9 cellular contexts compared by ENCODE assay signal in the genomic region with DNA sequence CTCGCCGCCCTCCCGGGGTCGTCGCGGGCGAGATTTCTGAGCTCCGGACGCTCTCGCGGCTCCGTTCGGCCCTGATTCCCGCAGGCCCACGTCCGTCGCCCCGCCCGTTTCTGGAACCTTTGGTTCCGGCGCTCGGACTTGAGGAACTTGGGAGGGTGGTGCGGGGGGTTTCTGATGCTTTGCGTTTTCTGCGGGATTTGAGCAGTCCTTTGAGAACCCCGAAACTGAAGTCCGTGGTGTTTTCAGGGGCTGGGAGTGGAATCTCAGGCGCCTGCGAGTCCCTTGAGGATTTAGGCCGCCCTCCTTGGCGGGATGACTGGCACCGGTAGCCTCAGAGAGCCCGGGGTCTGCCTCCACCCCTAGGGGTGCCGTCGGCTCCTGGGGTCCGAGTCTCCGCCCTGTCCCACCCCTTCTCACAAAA. TPM values are rescaled to one million over a fixed set of nuclear protein-coding genes. Genes with fewer than 3 reads are reported as not detected.
DNase-seq lines count a peak whose midpoint lies in the region; ATAC-seq and TF ChIP-seq lines count a peak whose summit lies in the region.
"Had no signal": no experiment of that assay in that cellular context is flagged by ENCODE, and none has a peak within 500 bp of the region (broad histone marks: within the 10 kb centered on the region; RNA-seq: fewer than 3 reads in every experiment).

No MANE protein-coding gene starts in this region.

- no peaks in the 10 kb centered on the region for H3K9me2 ChIP-seq in DOHH2 (replicated peaks; ENCODE audit: control insufficient read depth, low read length)
- H3K9me2 ChIP-seq in PC-3 (replicated peaks; ENCODE audit: low read length): no peaks in the 10 kb centered on the region
- no peaks in the 10 kb centered on the region for H3K9me2 ChIP-seq in neural cell (ENCODE audit: insufficient read depth, low read length)
- H3K9me2 ChIP-seq in OCI-LY7 (ENCODE audit: insufficient read depth, low read length): no peaks in the 10 kb centered on the region

- H3K4me3 ChIP-seq in DOHH2 (ENCODE audit: low read length) (peak overlapping the region; percentile 24), PC-3 (ENCODE audit: low read length) (peak overlapping the region; percentile 53), esophagus muscularis mucosa (peak overlapping the region; percentile 62 to 94 (median 76)), neural cell (ENCODE audit: low read length) (peak overlapping the region; percentile 53), OCI-LY7 (ENCODE audit: low read depth, low read length, poor library complexity, severe bottlenecking) (no peak overlapping the region)
- H3K4me3 ChIP-seq: K562 had no signal

- no peaks in the 10 kb centered on the region for H3F3A ChIP-seq in DOHH2 (ENCODE audit: control insufficient read depth, insufficient read depth)
- no peaks in the 10 kb centered on the region for H3F3A ChIP-seq in PC-3 (ENCODE audit: low read length, unreplicated experiment)
- no peaks in the 10 kb centered on the region for H3F3A ChIP-seq in neural cell (ENCODE audit: insufficient read depth, low read length, poor library complexity, severe bottlenecking)

- no peak overlapping the region for H3K27ac ChIP-seq in DOHH2 (ENCODE audit: low read depth, low read length)
- no peak overlapping the region for H3K27ac ChIP-seq in PC-3 (ENCODE audit: low read length)
- H3K27ac ChIP-seq in esophagus muscularis mucosa (replicated peaks in 1 of 4): peak overlapping the region in 3 of 4 donors; percentile 86 to 88 (median 87)
- no peak overlapping the region for H3K27ac ChIP-seq in neural cell (ENCODE audit: low read length)
- H3K27ac ChIP-seq in OCI-LY7 (ENCODE audit: low read depth, low read length, poor library complexity, severe bottlenecking): no peak overlapping the region

- H3K36me3 ChIP-seq in DOHH2 (ENCODE audit: control insufficient read depth, low read length) (no peaks in the 10 kb centered on the region), PC-3 (ENCODE audit: low read depth, low read length) (no peaks in the 10 kb centered on the region), esophagus muscularis mucosa (peaks cover 0 to 9% (median 6%) of the 10 kb centered on the region in 4 donors), neural cell (ENCODE audit: insufficient read depth, low read length) (no peaks in the 10 kb centered on the region), OCI-LY7 (ENCODE audit: insufficient read depth, low read length) (no peaks in the 10 kb centered on the region)

- CTCF ChIA-PET in PC-3 (lab: Charles Lee) (no interaction called here), HEK293T (lab: Yijun Ruan, JAX) (no interaction called here), OCI-LY7 (lab: Charles Lee; ENCODE audit: unreplicated experiment) (no interaction called here)

- POLR2A ChIA-PET in PC-3 (lab: Charles Lee; ENCODE audit: unreplicated experiment): no interaction called here
- POLR2A ChIA-PET in HEK293T (lab: Yijun Ruan, JAX): no interaction called here
- POLR2A ChIA-PET in OCI-LY7 (lab: Charles Lee): no interaction called here

- intact Hi-C loops in PC-3 (cut with micrococcal nuclease): no loop called here
- intact Hi-C loops in esophagus muscularis mucosa (cut with DNase I): no loop called here
- intact Hi-C loops in OCI-LY7 (cut with micrococcal nuclease; ENCODE audit: unreplicated experiment): no loop called here

- no peak for TF ChIP-seq CTCF in DOHH2 (IDR thresholded peaks at IDR 0.05; ENCODE audit: low read depth, low read length, poor library complexity, severe bottlenecking)
- TF ChIP-seq CTCF in PC-3 (conservative IDR thresholded peaks at IDR 0.05; ENCODE audit: low read depth, low read length): no peak
- no peak for TF ChIP-seq CTCF in esophagus muscularis mucosa (IDR thresholded peaks at IDR 0.05)
- no peak for TF ChIP-seq CTCF in neural cell (IDR thresholded peaks at IDR 0.05; ENCODE audit: poor library complexity, severe bottlenecking)
- no peak for TF ChIP-seq CTCF in OCI-LY7 (conservative IDR thresholded peaks at IDR 0.05; ENCODE audit: low read length)

- WGBS in esophagus muscularis mucosa: 2% methylated on average over 8 of the region's 37 CpGs

- H4K20me1 ChIP-seq in DOHH2 (ENCODE audit: control insufficient read depth, insufficient read depth, low read depth, low read length) (no peaks in the 10 kb centered on the region), PC-3 (ENCODE audit: low read length) (no peaks in the 10 kb centered on the region), neural cell (ENCODE audit: insufficient read depth) (no peaks in the 10 kb centered on the region), OCI-LY7 (ENCODE audit: insufficient read depth, low read length) (no peaks in the 10 kb centered on the region)

- TF ChIP-seq EP300 in esophagus muscularis mucosa (IDR thresholded peaks at IDR 0.05) (no peak), neural cell (conservative IDR thresholded peaks at IDR 0.05; ENCODE audit: poor library complexity, severe bottlenecking) (no peak)

- H3K79me2 ChIP-seq in DOHH2 (ENCODE audit: control insufficient read depth, low read length): no peaks in the 10 kb centered on the region
- no peaks in the 10 kb centered on the region for H3K79me2 ChIP-seq in PC-3 (ENCODE audit: low read length)
- no peaks in the 10 kb centered on the region for H3K79me2 ChIP-seq in neural cell (replicated peaks; ENCODE audit: insufficient read depth, low read length)
- H3K79me2 ChIP-seq in OCI-LY7 (ENCODE audit: insufficient read depth, low read depth, low read length): no peaks in the 10 kb centered on the region

- TF ChIP-seq RAD21 in neural cell (conservative IDR thresholded peaks at IDR 0.05): no peak

- TF ChIP-seq POLR2A in esophagus muscularis mucosa (IDR thresholded peaks at IDR 0.05; ENCODE audit: low read depth): no peak

- H3K4me1 ChIP-seq in DOHH2 (ENCODE audit: control insufficient read depth, low read length) (no peaks in the 10 kb centered on the region), PC-3 (ENCODE audit: insufficient read depth, low read length) (no peaks in the 10 kb centered on the region), esophagus muscularis mucosa (peaks cover 17 to 41% (median 29%) of the 10 kb centered on the region in 4 donors), OCI-LY7 (ENCODE audit: insufficient read depth, low read length, poor library complexity, severe bottlenecking) (no peaks in the 10 kb centered on the region)

- peak overlapping the region; percentile 61 for H3K9ac ChIP-seq in PC-3 (ENCODE audit: low read length)
- peak overlapping the region; percentile 16 for H3K9ac ChIP-seq in neural cell (ENCODE audit: low read length)

- DNase-seq in PC-3: no peak
- peak; percentile 91 for DNase-seq in esophagus muscularis mucosa (ENCODE audit: extremely low spot score)
- no peak for DNase-seq in HEK293T (ENCODE audit: extremely low spot score)
- no peak for DNase-seq in HT-29 (ENCODE audit: low spot score)
- no peak for DNase-seq in OCI-LY7 (ENCODE audit: low spot score)
- no peak for DNase-seq in NCI-H1694 treated with DMSO at 0.1 percent for 48 hours (lab: John Stamatoyannopoulos, UW)

- H3K27me3 ChIP-seq in DOHH2 (ENCODE audit: control insufficient read depth, low read length) (no peaks in the 10 kb centered on the region), PC-3 (ENCODE audit: low read length) (peaks cover 35% of the 10 kb centered on the region), esophagus muscularis mucosa (no peaks in the 10 kb centered on the region), neural cell (ENCODE audit: insufficient read depth, low read depth, low read length) (no peaks in the 10 kb centered on the region)

- H2AFZ ChIP-seq in PC-3 (ENCODE audit: low read length): peak overlapping the region; percentile 43; the same call in 1 of the 2 replicates
- H2AFZ ChIP-seq in neural cell (ENCODE audit: low read depth, low read length): no peak overlapping the region
- H2AFZ ChIP-seq in OCI-LY7 (ENCODE audit: low read length): no peak overlapping the region

- peak; percentile 38 for ATAC-seq in PC-3
- ATAC-seq: K562 had no signal

- H3K4me2 ChIP-seq in DOHH2 (ENCODE audit: low read length): peak overlapping the region; percentile 31
- H3K4me2 ChIP-seq in PC-3 (ENCODE audit: low read length): peak overlapping the region; percentile 75
- H3K4me2 ChIP-seq in neural cell (ENCODE audit: low read length): no peak overlapping the region
- H3K4me2 ChIP-seq in OCI-LY7 (ENCODE audit: low read length): no peak overlapping the region

- BruUV-seq in PC-3 (replicated peaks; lab: Mats Ljungman, UMichigan) (no TSS peak), OCI-LY7 (replicated peaks; lab: Mats Ljungman, UMichigan) (no TSS peak)

- no peaks in the 10 kb centered on the region for H3K9me3 ChIP-seq in DOHH2 (ENCODE audit: control insufficient read depth, insufficient read depth, low read length)
- H3K9me3 ChIP-seq in PC-3 (ENCODE audit: low read length): no peaks in the 10 kb centered on the region
- H3K9me3 ChIP-seq in esophagus muscularis mucosa: no peaks in the 10 kb centered on the region
- no peaks in the 10 kb centered on the region for H3K9me3 ChIP-seq in neural cell (ENCODE audit: low read length)
- no peaks in the 10 kb centered on the region for H3K9me3 ChIP-seq in OCI-LY7 (ENCODE audit: low read length)

TF ChIP-seq in neural cell, 6 proteins besides CTCF, POLR2A, EP300 and RAD21 (continues in another document):
- no peak for TF ChIP-seq POLR2AphosphoS5 (IDR thresholded peaks at IDR 0.05)
- TF ChIP-seq EZH2 (IDR thresholded peaks at IDR 0.05; ENCODE audit: borderline replicate concordance, insufficient read depth, low read length, poor library complexity, severe bottlenecking): no peak

TF ChIP-seq in HEK293T, 16 proteins besides CTCF, POLR2A, EP300 and RAD21 (continues in another document):
- TF ChIP-seq FOXA1 (IDR thresholded peaks at IDR 0.05) (no peak), ZNF384 (IDR thresholded peaks at IDR 0.05) (no peak), ARNT (IDR thresholded peaks at IDR 0.05) (no peak), TARDBP (IDR thresholded peaks at IDR 0.05) (no peak), ELF4 (IDR thresholded peaks at IDR 0.05) (no peak), L3MBTL2 (conservative IDR thresholded peaks at IDR 0.05) (no peak), FOXM1 (IDR thresholded peaks at IDR 0.05; ENCODE audit: borderline replicate concordance) (no peak)

RNA-seq across cellular contexts. Expression of gene THNSL2, which starts 0.3 kb away (rescaled TPM):
- total RNA-seq in PC-3 (2014; rRNA removed) (0.75 and 2.0 TPM in 2 replicates), esophagus muscularis mucosa (10 to 100 TPM in 3 of 4 donors, 1 to 10 TPM in 1; 2.1 to 40.0 (median 29.4) TPM), OCI-LY7 (2022) (not detected in 2 replicates)
- polyA plus RNA-seq in neural cell: 0.09 TPM in 1 of 2 replicates, not detected in the other
- 0.23 and 0.73 TPM in 2 replicates for polyA minus RNA-seq in neural cell
- total RNA-seq in HT-29 (2014; rRNA removed; shearing (Covaris generic)): 1.2 and 1.6 TPM in 2 replicates
- not detected in 2 replicates for total RNA-seq in OCI-LY7 (2014; rRNA removed; shearing (Covaris generic))
- total RNA-seq: K562 had no signal
- polyA plus RNA-seq: K562 had no signal

RNA-seq across cellular contexts. Expression of gene FABP1, which starts 42.6 kb away (rescaled TPM):
- not detected in 2 replicates for total RNA-seq in PC-3 (2014; rRNA removed)
- total RNA-seq in esophagus muscularis mucosa: 1 to 10 TPM in 1 of 4 donors, not detected in 3; 3.0 TPM
- polyA plus RNA-seq in neural cell: not detected in 2 replicates
- polyA minus RNA-seq in neural cell: not detected in 2 replicates
- 0.21 TPM in 1 of 2 replicates, not detected in the other for total RNA-seq in HT-29 (2014; rRNA removed; shearing (Covaris generic))
- total RNA-seq in OCI-LY7 (2014; rRNA removed; shearing (Covaris generic)): not detected in 2 replicates
- total RNA-seq in OCI-LY7 (2022): not detected in 2 replicates
- polyA plus RNA-seq: K562 had no signal

Comparison
In these comparisons a context has a peak if more than half of its experiments do, and no peak if none do; other contexts are left out.
1. H3K27ac ChIP-seq: peak in esophagus muscularis mucosa (3 of 4); none in DOHH2 (single experiment), PC-3 (single experiment), neural cell (single experiment) and OCI-LY7 (single experiment).
2. H3K4me2 ChIP-seq: peak in DOHH2 (single experiment) and PC-3 (single experiment); none in neural cell (single experiment) and OCI-LY7 (single experiment).